8 cellular contexts compared by ENCODE assay signal in genomic region chr7:64562246-64562620, GRCh38. TPM values are rescaled to one million over a fixed set of nuclear protein-coding genes. Genes with fewer than 3 reads are reported as not detected.
DNase-seq lines count a peak whose midpoint lies in the region; ATAC-seq and TF ChIP-seq lines count a peak whose summit lies in the region.

No MANE protein-coding gene starts in this region.

- peak overlapping the region in 58 of 59 donors; percentile 69 to 94 (median 86) for H3K27ac ChIP-seq in dorsolateral prefrontal cortex

- TF ChIP-seq CTCF in NB4 (IDR thresholded peaks at IDR 0.05; ENCODE audit: low read depth, low read length) (no peak), dorsolateral prefrontal cortex (IDR thresholded peaks at IDR 0.05 in 54 of 56, conservative IDR thresholded peaks at IDR 0.05 in 2 of 56; ENCODE audit: low read depth in 1 of 56, partially characterized antibody in 56 of 56) (no peak), GM20000 (IDR thresholded peaks at IDR 0.05; ENCODE audit: extremely low read depth, missing control alignments) (no peak)

- ATAC-seq in HG03442 (IDR thresholded peaks at IDR 0.05; ENCODE audit: unreplicated experiment) (no peak), HG02623 (IDR thresholded peaks at IDR 0.05; ENCODE audit: unreplicated experiment) (no peak)

- peak overlapping the region; percentile 85 for H3K4me3 ChIP-seq in NB4 (ENCODE audit: low read depth, low read length)
- peak overlapping the region; percentile 70 to 98 (median 87) for H3K4me3 ChIP-seq in dorsolateral prefrontal cortex
- H3K4me3 ChIP-seq in neuron (ENCODE audit: low read length), result peak overlapping the region; percentile 81

- H3K9me3 ChIP-seq in neuron (ENCODE audit: low read length), result peaks cover 19% of the 10 kb centered on the region

- DNase-seq in ELR (ENCODE audit: low read depth) (peak; percentile 13), NB4 (ENCODE audit: low read depth) (peak; percentile 53), dorsolateral prefrontal cortex (no peak), GM20000 (ENCODE audit: low spot score) (no peak), ureter (ENCODE audit: low spot score) (no peak)

- no peak for TF ChIP-seq POLR2A in NB4 (IDR thresholded peaks at IDR 0.05; ENCODE audit: extremely low read depth, insufficient read length)

- intact Hi-C loops in dorsolateral prefrontal cortex (cut with DNase I), result loop anchor here (10.0 kb wide), 3 partner anchors 67 to 247 kb away; partner anchors contain the start of genes ZNF138 (in 1 of the 2) and ZNF736 (in 1 of the 2)

- H2AFZ ChIP-seq in neuron (ENCODE audit: low read depth, low read length), result peak overlapping the region; percentile 1

- no peaks in the 10 kb centered on the region for H3K27me3 ChIP-seq in dorsolateral prefrontal cortex
- no peaks in the 10 kb centered on the region for H3K27me3 ChIP-seq in neuron (ENCODE audit: insufficient read depth, low read length)

- H3K4me1 ChIP-seq in neuron (ENCODE audit: insufficient read depth, low read length), result peaks cover 4% of the 10 kb centered on the region

- H3K36me3 ChIP-seq in neuron (ENCODE audit: insufficient read depth, low read length), result peaks cover 21% of the 10 kb centered on the region

RNA-seq across cellular contexts. Expression of gene ZNF680, which starts 0.6 kb away (rescaled TPM):
- total RNA-seq in dorsolateral prefrontal cortex, result 10 to 100 TPM; 31.2 to 76.7 (median 49.4) TPM
- 24.2 TPM for total RNA-seq in ureter

Comparison
In these comparisons a context has a peak if more than half of its experiments do, and no peak if none do; other contexts are left out.
1. DNase-seq: peak in ELR (single experiment) and NB4 (single experiment); none in dorsolateral prefrontal cortex (0 of 10), GM20000 (single experiment) and ureter (single experiment).
2. Peak in every context shown above with its lines, with median percentiles within 50 percentile points of each other: H3K4me3 ChIP-seq.